22 cellular contexts compared by ENCODE assay signal in the genomic region with DNA sequence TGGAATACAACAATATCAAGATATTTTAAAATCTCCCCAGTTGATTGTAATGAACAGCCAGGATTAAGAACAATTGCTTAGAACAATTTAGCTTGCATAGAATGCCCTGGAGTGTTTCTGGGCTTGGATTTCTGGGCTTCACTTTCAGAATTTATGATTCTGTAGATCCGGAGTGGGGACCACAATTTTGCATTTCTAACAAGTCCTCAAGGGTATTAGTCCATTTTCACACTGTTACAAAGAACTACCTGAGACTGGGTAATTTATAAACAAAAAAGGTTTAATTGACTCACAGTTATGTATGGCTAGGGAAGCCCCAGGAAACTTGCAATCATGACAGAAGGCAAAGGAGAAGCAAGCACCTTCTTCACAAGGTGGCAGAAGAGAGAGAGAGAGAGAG. TPM values are rescaled to one million over a fixed set of nuclear protein-coding genes. Genes with fewer than 3 reads are reported as not detected.
DNase-seq lines count a peak whose midpoint lies in the region; ATAC-seq and FAIRE-seq lines count a peak whose summit lies in the region.
"Had no signal": no experiment of that assay in that cellular context is flagged by ENCODE, and none has a peak within 500 bp of the region (broad histone marks: within the 10 kb centered on the region; RNA-seq: fewer than 3 reads in every experiment).

No MANE protein-coding gene starts in this region.

- peak overlapping the region; percentile 58 for H3K4me3 ChIP-seq in Karpas-422 (ENCODE audit: low read length)
- H3K4me3 ChIP-seq: SK-N-MC had no signal

- no peaks in the 10 kb centered on the region for H3K9me3 ChIP-seq in Karpas-422 (ENCODE audit: low read length)

- no peaks in the 10 kb centered on the region for H3K9me2 ChIP-seq in Karpas-422 (replicated peaks; ENCODE audit: insufficient read depth, low read length)

- no peaks in the 10 kb centered on the region for H3K27me3 ChIP-seq in Karpas-422 (ENCODE audit: low read length)

- peak overlapping the region; percentile 97 for H3K27ac ChIP-seq in Karpas-422 (ENCODE audit: low read length)
- H3K27ac ChIP-seq: KMS-11, SK-N-MC had no signal

- no peaks in the 10 kb centered on the region for H3K36me3 ChIP-seq in Karpas-422 (ENCODE audit: insufficient read depth, low read length)

- no peaks in the 10 kb centered on the region for H3K79me2 ChIP-seq in Karpas-422 (ENCODE audit: low read length)

- H2AFZ ChIP-seq in Karpas-422 (ENCODE audit: low read length): no peak overlapping the region

- H3K4me2 ChIP-seq in Karpas-422 (ENCODE audit: low read depth, low read length, poor library complexity, severe bottlenecking): peak overlapping the region; percentile 83
- H3K4me2 ChIP-seq: KMS-11 had no signal

- peak overlapping the region; percentile 60 for H3K9ac ChIP-seq in Karpas-422 (ENCODE audit: low read length)
- H3K9ac ChIP-seq: KMS-11 had no signal

- no peaks in the 10 kb centered on the region for H4K20me1 ChIP-seq in Karpas-422 (ENCODE audit: insufficient read depth, low read depth, low read length)

- peaks cover 60% of the 10 kb centered on the region for H3K4me1 ChIP-seq in Karpas-422 (ENCODE audit: low read length)

- DNase-seq in GM18507 (ENCODE audit: extremely low spot score, insufficient read length, low read depth) (no peak), Karpas-422 (peak; percentile 74), NAMALWA (ENCODE audit: low spot score) (no peak)
- DNase-seq in stimulated activated CD4-positive, alpha-beta T cell treated with anti-CD3 and anti-CD28 coated beads, Interleukin-4, amount 100 ng/mL, for 4 hours: no peak
- DNase-seq in activated CD4-positive, alpha-beta T cell treated with anti-CD3 and anti-CD28 coated beads for 1 hour: no peak
- DNase-seq: 8988T; Calu3; CD4-positive, alpha-beta memory T cell; DMS53; HFFc6; NCI-H1092; NCI-H146; NCI-H226; NCI-H524 treated with DMSO at 0.1 percent for 48 hours had no signal

- ATAC-seq in GM19043 (IDR thresholded peaks at IDR 0.05; ENCODE audit: low read depth, unreplicated experiment) (peak; percentile 24), HG02588 (IDR thresholded peaks at IDR 0.05; ENCODE audit: unreplicated experiment) (peak; percentile 35), GM18517 (IDR thresholded peaks at IDR 0.05; ENCODE audit: unreplicated experiment) (no peak)
- ATAC-seq: Panc1, Right ventricle myocardium inferior had no signal

- peak; percentile 78 for FAIRE-seq in GM18507 (lab: Jason Lieb, UNC)
- FAIRE-seq: H54 had no signal

RNA-seq across cellular contexts. Expression of a gene that starts 54.3 kb away (rescaled TPM):
- total RNA-seq in Karpas-422 (2014; rRNA removed; shearing (Covaris generic); ENCODE audit: low replicate concordance): 19.0 and 36.1 TPM in 2 replicates
- total RNA-seq: CD4-positive, alpha-beta memory T cell had no signal
